In the genomic region with DNA sequence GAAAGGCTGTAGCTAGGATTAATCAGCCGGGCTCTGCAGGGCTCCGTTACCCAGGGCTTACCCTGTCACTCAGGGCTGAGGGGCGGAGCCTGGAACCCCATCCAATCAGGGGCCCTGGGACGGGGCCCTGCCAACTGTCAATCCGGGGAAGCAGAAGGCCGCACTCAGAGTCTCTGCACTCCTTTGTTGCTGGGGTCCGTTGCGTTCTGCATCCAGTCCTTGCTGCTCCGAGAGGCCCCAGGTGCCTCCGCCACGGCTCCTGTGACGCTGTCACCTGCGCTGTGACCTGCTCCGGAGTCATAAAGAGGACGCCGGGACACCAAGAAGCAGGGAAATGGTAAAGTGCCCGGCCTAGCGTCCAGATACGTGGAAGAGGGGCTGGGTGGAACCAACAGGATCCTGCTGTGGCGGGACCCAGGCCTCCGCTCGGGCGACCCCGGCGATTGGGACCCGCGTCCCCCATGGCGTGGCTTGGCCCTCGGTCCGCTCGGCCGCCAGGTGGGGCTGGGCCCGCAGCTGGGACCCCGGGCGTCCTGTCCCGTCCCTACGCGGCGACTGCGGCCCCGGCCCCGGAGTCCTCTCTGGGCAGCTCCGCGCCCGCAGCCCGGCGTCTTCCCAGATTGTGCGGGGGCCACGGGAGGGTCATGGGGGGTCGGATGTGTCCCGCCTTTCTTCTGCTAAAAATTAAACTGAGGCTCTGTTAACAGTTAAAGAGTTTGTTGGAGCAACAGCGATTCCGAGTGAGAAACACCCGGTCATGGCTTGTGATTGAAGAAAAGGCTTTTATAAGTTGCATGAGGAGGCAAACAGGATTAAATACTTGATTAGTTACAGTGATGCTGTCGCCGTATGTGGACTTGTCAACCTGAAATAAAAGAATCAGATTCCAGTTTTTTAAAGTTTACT, we compare ENCODE assay signal across 8 cellular contexts. TPM values are rescaled to one million over a fixed set of nuclear protein-coding genes. Genes with fewer than 3 reads are reported as not detected.
A peak's percentile ranks its signal among the peaks of the same experiment; 100 is the strongest.
DNase-seq lines count a peak whose midpoint lies in the region; ATAC-seq and TF ChIP-seq lines count a peak whose summit lies in the region.

A gene (plus strand): TSS at position 133 of the 906 bp plus-strand sequence. CDS start 7,431 bp downstream, outside the sequence.

- peak; percentile 49 for TF ChIP-seq POLR2A in GM18526 (IDR thresholded peaks at IDR 0.05; ENCODE audit: extremely low read depth, insufficient read length)

- POLR2A ChIA-PET in activated CD4-positive, alpha-beta T cell treated with anti-CD3 and anti-CD28 coated beads for 36 hours (lab: Charles Lee), result interaction anchor here (0.6 to 1.3 kb wide), 3 partner anchors 16 to 190 kb away, joined by 3 to 6 read pairs (median 3); a partner anchor contains a TSS
- POLR2A ChIA-PET in HEK293T (lab: Yijun Ruan, JAX), result no interaction called here

- peak within 1 kb of the TSS; percentile 83 for H3K27ac ChIP-seq in cingulate gyrus (ENCODE audit: low read depth, low read length)

- H3K36me3 Mint-ChIP-seq in activated CD4-positive, alpha-beta T cell treated with anti-CD3 and anti-CD28 coated beads for 36 hours (ENCODE audit: low read depth), result peaks cover 5% of the 10 kb centered on the region

- ATAC-seq in HG03097 (IDR thresholded peaks at IDR 0.05; ENCODE audit: low FRiP score, unreplicated experiment) (peak; percentile 95), left colon (peak; percentile 95)
- ATAC-seq in activated CD4-positive, alpha-beta T cell treated with anti-CD3 and anti-CD28 coated beads for 36 hours, result peak; percentile 99

- DNase-seq in NCI-H345 (lab: John Stamatoyannopoulos, UW) (peak; percentile 79), left colon (peak; percentile 95 to 96), HEK293T (ENCODE audit: extremely low spot score) (no peak)
- peak; percentile 95 for DNase-seq in activated CD4-positive, alpha-beta T cell treated with anti-CD3 and anti-CD28 coated beads for 36 hours
- DNase-seq in stimulated activated CD4-positive, alpha-beta T cell treated with anti-CD3 and anti-CD28 coated beads, Interleukin-1b, Interleukin-23, amount 100 ng/mL, for 1 hour (ENCODE audit: low read depth in 2 of 2), result peak; percentile 55 to 71

- peaks cover 12% of the 10 kb centered on the region for H3K4me1 Mint-ChIP-seq in activated CD4-positive, alpha-beta T cell treated with anti-CD3 and anti-CD28 coated beads for 36 hours

- intact Hi-C loops in activated CD4-positive, alpha-beta T cell treated with anti-CD3 and anti-CD28 coated beads for 36 hours (cut with DNase I, micrococcal nuclease), result loop anchor here (1.0 to 5.0 kb wide), 11 partner anchors 14 to 363 kb away; a partner anchor contains a TSS
- intact Hi-C loops in left colon (cut with DNase I, micrococcal nuclease), result loop anchor here in 1 of 2 donors (5.0 kb wide), 1 partner anchor 189 kb away; no protein-coding TSS in a partner anchor

- peak within 1 kb of the TSS; percentile 13 for H3K27ac Mint-ChIP-seq in activated CD4-positive, alpha-beta T cell treated with anti-CD3 and anti-CD28 coated beads for 36 hours

- H3K9me3 Mint-ChIP-seq in activated CD4-positive, alpha-beta T cell treated with anti-CD3 and anti-CD28 coated beads for 36 hours (ENCODE audit: low read depth), result peaks cover 3% of the 10 kb centered on the region

- no peaks in the 10 kb centered on the region for H3K27me3 Mint-ChIP-seq in activated CD4-positive, alpha-beta T cell treated with anti-CD3 and anti-CD28 coated beads for 36 hours

- CTCF ChIA-PET in activated CD4-positive, alpha-beta T cell treated with anti-CD3 and anti-CD28 coated beads for 36 hours (lab: Charles Lee), result interaction anchor here (0.6 to 3.3 kb wide), 40 partner anchors 9 to 900 kb away, joined by 3 to 34 read pairs (median 5); a partner anchor contains a TSS
- CTCF ChIA-PET in HEK293T (lab: Yijun Ruan, JAX), result no interaction called here

- peak within 1 kb of the TSS; percentile 73 for H3K4me3 Mint-ChIP-seq in activated CD4-positive, alpha-beta T cell treated with anti-CD3 and anti-CD28 coated beads for 36 hours

TF ChIP-seq in HEK293T, 16 proteins besides CTCF, POLR2A, EP300 and RAD21:
- no peak for TF ChIP-seq TARDBP (IDR thresholded peaks at IDR 0.05)
- TF ChIP-seq L3MBTL2 (conservative IDR thresholded peaks at IDR 0.05), result no peak
- no peak for TF ChIP-seq SP1 (IDR thresholded peaks at IDR 0.05)
- no peak for TF ChIP-seq CTBP1 (IDR thresholded peaks at IDR 0.05; ENCODE audit: borderline replicate concordance)
- TF ChIP-seq ARNT (IDR thresholded peaks at IDR 0.05), result no peak
- no peak for TF ChIP-seq LEF1 (IDR thresholded peaks at IDR 0.05; ENCODE audit: borderline replicate concordance)
- TF ChIP-seq ZNF384 (IDR thresholded peaks at IDR 0.05), result no peak
- no peak for TF ChIP-seq FOXM1 (IDR thresholded peaks at IDR 0.05; ENCODE audit: borderline replicate concordance)
- no peak for TF ChIP-seq NFRKB (IDR thresholded peaks at IDR 0.05)
- TF ChIP-seq FOXK2 (IDR thresholded peaks at IDR 0.05), result no peak
- no peak for TF ChIP-seq BHLHE40 (IDR thresholded peaks at IDR 0.05; ENCODE audit: borderline replicate concordance)

RNA-seq across cellular contexts. Expression of the gene that starts here (rescaled TPM):
- 1 to 10 TPM in 1 of 2 experiments, under 1 TPM in 1; 0.60 to 1.2 TPM for total RNA-seq in activated CD4-positive, alpha-beta T cell treated with anti-CD3 and anti-CD28 coated beads for 36 hours
- total RNA-seq in left colon, result 1 to 10 TPM; 2.7 to 3.5 TPM
